In the genomic region with DNA sequence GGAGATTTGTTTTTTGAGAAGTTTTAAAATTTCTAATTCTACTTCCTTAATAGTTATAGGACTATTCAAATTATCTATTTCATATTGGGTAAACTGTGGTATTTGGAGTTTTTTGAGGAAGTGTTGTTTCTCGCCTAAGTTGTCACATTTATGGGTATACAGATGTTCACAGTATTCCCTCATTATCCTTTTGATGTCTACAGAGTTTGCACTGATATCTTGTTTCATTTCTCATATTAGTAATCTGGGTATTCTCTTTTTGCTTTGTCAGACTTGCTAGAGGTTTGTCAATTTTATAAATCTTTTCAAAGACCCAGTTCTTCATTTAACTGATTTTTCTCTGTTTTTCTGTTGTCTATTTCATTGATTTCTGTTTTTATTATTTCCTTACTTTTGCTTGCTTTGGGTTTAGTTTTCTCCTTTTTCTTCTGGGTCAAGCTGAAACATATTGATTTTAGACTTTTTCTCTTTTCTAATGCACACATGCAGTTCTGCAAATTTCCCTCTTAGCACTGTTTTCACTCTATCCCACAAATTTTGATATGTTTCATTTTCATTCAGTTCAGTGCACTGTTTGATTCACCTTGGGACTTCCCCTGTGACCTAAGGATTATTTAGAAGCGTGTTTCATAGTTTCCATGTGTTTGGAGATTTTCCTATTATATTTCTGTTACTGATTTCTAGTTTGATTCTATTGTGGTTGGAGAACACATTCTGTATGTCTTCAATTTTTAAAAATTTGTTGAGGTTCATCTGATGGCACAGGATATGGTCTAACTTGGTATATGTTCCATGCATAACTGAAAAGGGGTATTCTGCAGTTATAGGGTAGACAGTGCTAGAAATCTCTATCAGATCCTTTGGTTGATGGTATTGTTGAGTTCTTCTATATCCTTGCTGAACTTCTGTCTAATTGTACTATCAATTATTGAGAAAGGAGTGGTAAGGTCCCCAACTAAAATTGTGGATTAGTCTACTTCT, we compare ENCODE assay signal across 16 cellular contexts.
A peak's percentile ranks its signal among the peaks of the same experiment; 100 is the strongest.
DNase-seq lines count a peak whose midpoint lies in the region; ATAC-seq lines count a peak whose summit lies in the region.
"Had no signal": no experiment of that assay in that cellular context is flagged by ENCODE, and none has a peak within 500 bp of the region (broad histone marks: within the 10 kb centered on the region; RNA-seq: fewer than 3 reads in every experiment).

No MANE protein-coding gene starts in this region.

- peaks cover 42% of the 10 kb centered on the region for H3K36me3 Mint-ChIP-seq in activated T-cell treated with anti-CD3 and anti-CD28 coated beads, Interleukin-2, amount 50 U/mL, for 24 hours (ENCODE audit: low read depth)
- peaks cover 34% of the 10 kb centered on the region for H3K36me3 Mint-ChIP-seq in stimulated activated memory B cell treated with anti-CD40 and anti-IgM and Interleukin-4, amounts not matched to agents 10 μg/mL and 1 μg/mL and 100 μg/mL, for 72 hours

- H3K27ac Mint-ChIP-seq in activated T-cell treated with anti-CD3 and anti-CD28 coated beads, Interleukin-2, amount 50 U/mL, for 24 hours = peak overlapping the region; percentile 93
- H3K27ac Mint-ChIP-seq in stimulated activated memory B cell treated with anti-CD40 and anti-IgM and Interleukin-4, amounts not matched to agents 10 μg/mL and 1 μg/mL and 100 μg/mL, for 72 hours = peak overlapping the region; percentile 57

- H3K27me3 Mint-ChIP-seq in activated T-cell treated with anti-CD3 and anti-CD28 coated beads, Interleukin-2, amount 50 U/mL, for 24 hours = no peaks in the 10 kb centered on the region
- H3K27me3 Mint-ChIP-seq in stimulated activated memory B cell treated with anti-CD40 and anti-IgM and Interleukin-4, amounts not matched to agents 10 μg/mL and 1 μg/mL and 100 μg/mL, for 72 hours = no peaks in the 10 kb centered on the region
- H3K27me3 Mint-ChIP-seq: central memory CD8-positive, alpha-beta T cell had no signal

- peaks cover 49% of the 10 kb centered on the region for H3K4me1 Mint-ChIP-seq in activated T-cell treated with anti-CD3 and anti-CD28 coated beads, Interleukin-2, amount 50 U/mL, for 24 hours (ENCODE audit: low read depth)
- peaks cover 32% of the 10 kb centered on the region for H3K4me1 Mint-ChIP-seq in stimulated activated memory B cell treated with anti-CD40 and anti-IgM and Interleukin-4, amounts not matched to agents 10 μg/mL and 1 μg/mL and 100 μg/mL, for 72 hours

- peaks cover 2% of the 10 kb centered on the region for H3K9me3 Mint-ChIP-seq in activated T-cell treated with anti-CD3 and anti-CD28 coated beads, Interleukin-2, amount 50 U/mL, for 24 hours
- peaks cover 2% of the 10 kb centered on the region for H3K9me3 Mint-ChIP-seq in stimulated activated memory B cell treated with anti-CD40 and anti-IgM and Interleukin-4, amounts not matched to agents 10 μg/mL and 1 μg/mL and 100 μg/mL, for 72 hours
- H3K9me3 Mint-ChIP-seq: central memory CD8-positive, alpha-beta T cell had no signal

- ATAC-seq in GM21390 (IDR thresholded peaks at IDR 0.05; ENCODE audit: unreplicated experiment) (peak; percentile 74), HG03159 (IDR thresholded peaks at IDR 0.05; ENCODE audit: unreplicated experiment) (peak; percentile 53), left colon (no peak)
- no peak for ATAC-seq in stimulated activated memory B cell treated with anti-CD40 and anti-IgM and Interleukin-4, amounts not matched to agents 10 μg/mL and 1 μg/mL and 100 μg/mL, for 72 hours

- intact Hi-C loops in left colon (cut with DNase I, micrococcal nuclease) = no loop called here

- H3K4me3 Mint-ChIP-seq in activated T-cell treated with anti-CD3 and anti-CD28 coated beads, Interleukin-2, amount 50 U/mL, for 24 hours = peak overlapping the region; percentile 11
- H3K4me3 Mint-ChIP-seq in stimulated activated memory B cell treated with anti-CD40 and anti-IgM and Interleukin-4, amounts not matched to agents 10 μg/mL and 1 μg/mL and 100 μg/mL, for 72 hours = no peak overlapping the region
- H3K4me3 Mint-ChIP-seq: central memory CD8-positive, alpha-beta T cell had no signal

- DNase-seq in activated T-cell treated with anti-CD3 and anti-CD28 coated beads, Interleukin-2, amount 50 U/mL, for 24 hours = no peak
- DNase-seq in activated T-cell treated with anti-CD3 and anti-CD28 coated beads for 4 hours (no peak), left colon (no peak), pons (ENCODE audit: low spot score) (no peak), DMS79 treated with DMSO at 0.1 percent for 48 hours (lab: John Stamatoyannopoulos, UW) (no peak)
- DNase-seq: Caco-2, KG1, NCI-H146, NCI-H510A treated with DMSO at 0.1 percent for 48 hours, ovary, spleen, thyroid gland had no signal

Comparison
In these comparisons a context has a peak if more than half of its experiments do, and no peak if none do; other contexts are left out.
1. ATAC-seq: peak in GM21390 (single experiment) and HG03159 (single experiment); none in stimulated activated memory B cell treated with anti-CD40 and anti-IgM and Interleukin-4, amounts not matched to agents 10 μg/mL and 1 μg/mL and 100 μg/mL, for 72 hours (single experiment) and left colon (single experiment).